16 cellular contexts compared by ENCODE assay signal in the genomic region with DNA sequence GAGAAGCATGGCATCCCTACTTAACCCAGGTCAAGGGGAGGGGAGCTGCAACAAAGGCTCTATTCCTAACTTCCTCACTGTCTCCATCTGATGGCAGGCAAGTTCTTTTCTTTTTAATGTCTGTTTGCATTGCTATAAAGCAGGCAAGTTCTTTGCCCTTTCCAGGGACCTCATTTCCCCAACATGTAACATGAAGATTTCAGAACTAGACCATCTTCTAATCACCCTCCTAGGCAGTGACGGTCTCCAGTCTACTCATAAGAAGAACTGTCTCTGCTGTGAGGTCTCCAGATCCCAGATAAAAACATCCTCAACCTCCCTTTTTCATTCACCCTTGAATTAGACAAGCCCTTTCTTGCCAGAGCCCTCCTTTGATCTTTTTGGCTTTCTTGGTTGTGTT. TPM values are rescaled to one million over a fixed set of nuclear protein-coding genes. Genes with fewer than 3 reads are reported as not detected.
DNase-seq lines count a peak whose midpoint lies in the region; ATAC-seq, FAIRE-seq and TF ChIP-seq lines count a peak whose summit lies in the region.
"Had no signal": no experiment of that assay in that cellular context is flagged by ENCODE, and none has a peak within 500 bp of the region (broad histone marks: within the 10 kb centered on the region; RNA-seq: fewer than 3 reads in every experiment).

No MANE protein-coding gene starts in this region.

- ATAC-seq in GM23338 (peak; percentile 57; the same call in 2 of the 3 replicates), WTC11 (peak; percentile 83), GM18870 (IDR thresholded peaks at IDR 0.05; ENCODE audit: unreplicated experiment) (no peak)
- ATAC-seq in naive thymus-derived CD8-positive, alpha-beta T cell, result no peak

- no peak overlapping the region for H3K4me2 ChIP-seq in GM23338

- TF ChIP-seq POLR2A in H54 (IDR thresholded peaks at IDR 0.05; ENCODE audit: low read depth, low read length), result no peak

- CTCF ChIA-PET in WTC11 (lab: Charles Lee), result interaction anchor here (0.6 kb wide), 1 partner anchor 210 kb away, joined by 4 read pairs; no protein-coding TSS in a partner anchor

- no peaks in the 10 kb centered on the region for H3K36me3 ChIP-seq in GM23338 (ENCODE audit: insufficient read depth)

- FAIRE-seq in H54 (lab: Jason Lieb, UNC), result no peak

- peaks cover 9% of the 10 kb centered on the region; the same call in 1 of the 2 replicates for H3K9me2 ChIP-seq in GM23338 (ENCODE audit: insufficient read depth)

- H3K4me3 ChIP-seq in GM23338, result no peak overlapping the region

- H3K9me3 Mint-ChIP-seq in GM23338 (no peaks in the 10 kb centered on the region), WTC11 (no peaks in the 10 kb centered on the region)
- H3K9me3 Mint-ChIP-seq in naive thymus-derived CD8-positive, alpha-beta T cell, result no peaks in the 10 kb centered on the region
- H3K9me3 Mint-ChIP-seq: activated B cell treated with CpG ODN at 0.5 μM for 24 hours, mesothelial cell of epicardium had no signal

- H3K27me3 Mint-ChIP-seq in GM23338 (ENCODE audit: insufficient read depth, low read depth, poor library complexity) (peaks cover 1% of the 10 kb centered on the region), WTC11 (ENCODE audit: low read depth) (no peaks in the 10 kb centered on the region; the same call in 1 of the 2 replicates)
- peaks cover 0 to 4% (median 0%) of the 10 kb centered on the region in 5 donors for H3K27me3 Mint-ChIP-seq in naive thymus-derived CD8-positive, alpha-beta T cell

- no peak overlapping the region for H3K27ac ChIP-seq in GM23338 (ENCODE audit: low read depth)

- no peaks in the 10 kb centered on the region for H3K27me3 ChIP-seq in GM23338 (ENCODE audit: insufficient read depth)

- H3K4me1 ChIP-seq in GM23338 (ENCODE audit: insufficient read depth), result no peaks in the 10 kb centered on the region

- H3K79me2 ChIP-seq in GM23338 (replicated peaks; ENCODE audit: insufficient read depth), result no peaks in the 10 kb centered on the region

- peak; percentile 2 for DNase-seq in NOMO-1 treated with DMSO at 0.1 percent for 48 hours (lab: John Stamatoyannopoulos, UW; ENCODE audit: unreplicated experiment)
- no peak for DNase-seq in NOMO-1 treated with dmso at 0.1 percent for 144 hours (lab: John Stamatoyannopoulos, UW; ENCODE audit: unreplicated experiment)
- DNase-seq in GM23338 (ENCODE audit: low spot score), result peak; percentile 31
- no peak for DNase-seq in WTC11 (ENCODE audit: low spot score)
- peak in 1 of 10 donors; percentile 7 for DNase-seq in naive thymus-derived CD8-positive, alpha-beta T cell
- DNase-seq in NCI-H1048 (lab: John Stamatoyannopoulos, UW), result no peak
- no peak for DNase-seq in H54 (ENCODE audit: insufficient read length, low spot score)
- DNase-seq: activated B cell treated with CpG ODN at 0.5 μM for 24 hours, cortex of kidney, Kasumi-1, NCI-H510A, posterior cingulate gyrus, SIG-M5 had no signal

- TF ChIP-seq CTCF in GM23338 (conservative IDR thresholded peaks at IDR 0.05; ENCODE audit: low read depth in 2 of 2) (peak; percentile 28 to 64), WTC11 (IDR thresholded peaks at IDR 0.05) (no peak)

- peak overlapping the region; percentile 29; the same call in 1 of the 2 replicates for H2AFZ ChIP-seq in GM23338

- H3K4me1 Mint-ChIP-seq in GM23338, result peaks cover 14% of the 10 kb centered on the region; the same call in 2 of the 3 replicates
- H3K4me1 Mint-ChIP-seq in WTC11, result peaks cover 14% of the 10 kb centered on the region
- peaks cover 10 to 28% (median 24%) of the 10 kb centered on the region in 4 donors for H3K4me1 Mint-ChIP-seq in naive thymus-derived CD8-positive, alpha-beta T cell

- no peaks in the 10 kb centered on the region for H3F3A ChIP-seq in GM23338 (replicated peaks; ENCODE audit: low read depth)

- H3K36me3 Mint-ChIP-seq in GM23338 (ENCODE audit: low read depth) (no peaks in the 10 kb centered on the region), WTC11 (no peaks in the 10 kb centered on the region)
- H3K36me3 Mint-ChIP-seq in naive thymus-derived CD8-positive, alpha-beta T cell, result no peaks in the 10 kb centered on the region
- H3K36me3 Mint-ChIP-seq: mesothelial cell of epicardium had no signal

- H3K27ac Mint-ChIP-seq in GM23338, result no peak overlapping the region
- no peak overlapping the region for H3K27ac Mint-ChIP-seq in WTC11
- peak overlapping the region in 7 of 10 donors; percentile 9 to 51 (median 26) for H3K27ac Mint-ChIP-seq in naive thymus-derived CD8-positive, alpha-beta T cell
- H3K27ac Mint-ChIP-seq: activated B cell treated with CpG ODN at 0.5 μM for 24 hours, mesothelial cell of epicardium had no signal

- POLR2A ChIA-PET in WTC11 (lab: Charles Lee), result no interaction called here
- POLR2A ChIA-PET in naive thymus-derived CD8-positive, alpha-beta T cell (lab: Charles Lee), result no interaction called here

- no peaks in the 10 kb centered on the region for H4K20me1 ChIP-seq in GM23338 (replicated peaks; ENCODE audit: insufficient read depth)

- no peak overlapping the region for H3K4me3 Mint-ChIP-seq in GM23338
- H3K4me3 Mint-ChIP-seq in WTC11, result no peak overlapping the region
- peak overlapping the region in 1 of 10 donors; percentile 4 for H3K4me3 Mint-ChIP-seq in naive thymus-derived CD8-positive, alpha-beta T cell
- H3K4me3 Mint-ChIP-seq: activated B cell treated with CpG ODN at 0.5 μM for 24 hours, mesothelial cell of epicardium had no signal

TF ChIP-seq in GM23338, 12 proteins besides CTCF, POLR2A, EP300 and RAD21:
- TF ChIP-seq, protein P1, sequence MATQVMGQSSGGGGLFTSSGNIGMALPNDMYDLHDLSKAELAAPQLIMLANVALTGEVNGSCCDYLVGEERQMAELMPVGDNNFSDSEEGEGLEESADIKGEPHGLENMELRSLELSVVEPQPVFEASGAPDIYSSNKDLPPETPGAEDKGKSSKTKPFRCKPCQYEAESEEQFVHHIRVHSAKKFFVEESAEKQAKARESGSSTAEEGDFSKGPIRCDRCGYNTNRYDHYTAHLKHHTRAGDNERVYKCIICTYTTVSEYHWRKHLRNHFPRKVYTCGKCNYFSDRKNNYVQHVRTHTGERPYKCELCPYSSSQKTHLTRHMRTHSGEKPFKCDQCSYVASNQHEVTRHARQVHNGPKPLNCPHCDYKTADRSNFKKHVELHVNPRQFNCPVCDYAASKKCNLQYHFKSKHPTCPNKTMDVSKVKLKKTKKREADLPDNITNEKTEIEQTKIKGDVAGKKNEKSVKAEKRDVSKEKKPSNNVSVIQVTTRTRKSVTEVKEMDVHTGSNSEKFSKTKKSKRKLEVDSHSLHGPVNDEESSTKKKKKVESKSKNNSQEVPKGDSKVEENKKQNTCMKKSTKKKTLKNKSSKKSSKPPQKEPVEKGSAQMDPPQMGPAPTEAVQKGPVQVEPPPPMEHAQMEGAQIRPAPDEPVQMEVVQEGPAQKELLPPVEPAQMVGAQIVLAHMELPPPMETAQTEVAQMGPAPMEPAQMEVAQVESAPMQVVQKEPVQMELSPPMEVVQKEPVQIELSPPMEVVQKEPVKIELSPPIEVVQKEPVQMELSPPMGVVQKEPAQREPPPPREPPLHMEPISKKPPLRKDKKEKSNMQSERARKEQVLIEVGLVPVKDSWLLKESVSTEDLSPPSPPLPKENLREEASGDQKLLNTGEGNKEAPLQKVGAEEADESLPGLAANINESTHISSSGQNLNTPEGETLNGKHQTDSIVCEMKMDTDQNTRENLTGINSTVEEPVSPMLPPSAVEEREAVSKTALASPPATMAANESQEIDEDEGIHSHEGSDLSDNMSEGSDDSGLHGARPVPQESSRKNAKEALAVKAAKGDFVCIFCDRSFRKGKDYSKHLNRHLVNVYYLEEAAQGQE (IDR thresholded peaks at IDR 0.05; ENCODE audit: unreplicated experiment), result no peak

TF ChIP-seq in WTC11, 78 proteins besides CTCF, POLR2A, EP300 and RAD21:
- no peak for TF ChIP-seq GTF2I (CRISPR knock-in tag; conservative IDR thresholded peaks at IDR 0.05)
- TF ChIP-seq ATF1 (CRISPR knock-in tag; IDR thresholded peaks at IDR 0.05), result no peak
- TF ChIP-seq, protein P2, sequence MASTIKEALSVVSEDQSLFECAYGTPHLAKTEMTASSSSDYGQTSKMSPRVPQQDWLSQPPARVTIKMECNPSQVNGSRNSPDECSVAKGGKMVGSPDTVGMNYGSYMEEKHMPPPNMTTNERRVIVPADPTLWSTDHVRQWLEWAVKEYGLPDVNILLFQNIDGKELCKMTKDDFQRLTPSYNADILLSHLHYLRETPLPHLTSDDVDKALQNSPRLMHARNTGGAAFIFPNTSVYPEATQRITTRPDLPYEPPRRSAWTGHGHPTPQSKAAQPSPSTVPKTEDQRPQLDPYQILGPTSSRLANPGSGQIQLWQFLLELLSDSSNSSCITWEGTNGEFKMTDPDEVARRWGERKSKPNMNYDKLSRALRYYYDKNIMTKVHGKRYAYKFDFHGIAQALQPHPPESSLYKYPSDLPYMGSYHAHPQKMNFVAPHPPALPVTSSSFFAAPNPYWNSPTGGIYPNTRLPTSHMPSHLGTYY (CRISPR knock-in tag; IDR thresholded peaks at IDR 0.05), result no peak
- TF ChIP-seq IRF1 (CRISPR knock-in tag; IDR thresholded peaks at IDR 0.05), result no peak
- no peak for TF ChIP-seq ZNF671 (CRISPR knock-in tag; IDR thresholded peaks at IDR 0.05)

RNA-seq across cellular contexts. Expression of gene PPP1R2B, which starts 42.1 kb away (rescaled TPM):
- total RNA-seq in GM23338 (2014; rRNA removed; shearing (Covaris generic)), result 0.21 TPM in 1 of 2 replicates, not detected in the other
- 0.11 TPM in 1 of 2 replicates, not detected in the other for polyA plus RNA-seq in GM23338 (2016; fragmentation: Nextera tagmentation; extraction: Ambion mirVana)
- total RNA-seq in WTC11 (2021), result not detected in 3 replicates
- under 1 TPM; 0.33 to 0.39 TPM for total RNA-seq in naive thymus-derived CD8-positive, alpha-beta T cell
- polyA plus RNA-seq in naive thymus-derived CD8-positive, alpha-beta T cell, result under 1 TPM; 0.09 to 0.17 (median 0.11) TPM
- total RNA-seq: mesothelial cell of epicardium had no signal
- polyA plus RNA-seq: adipose tissue had no signal

Comparison
In these comparisons a context has a peak if more than half of its experiments do, and no peak if none do; other contexts are left out.
1. DNase-seq: peak in NOMO-1 treated with DMSO at 0.1 percent for 48 hours (single experiment) and GM23338 (single experiment); none in NOMO-1 treated with dmso at 0.1 percent for 144 hours (single experiment), WTC11 (single experiment), NCI-H1048 (single experiment) and H54 (single experiment).
2. ATAC-seq: peak in GM23338 (single experiment) and WTC11 (single experiment); none in naive thymus-derived CD8-positive, alpha-beta T cell (0 of 2) and GM18870 (single experiment).
3. H3K27ac Mint-ChIP-seq: peak in naive thymus-derived CD8-positive, alpha-beta T cell (7 of 10); none in GM23338 (single experiment) and WTC11 (single experiment).